Comparison of ENCODE assay signal across 16 cellular contexts in genomic region chr12:95115641-95116040, GRCh38. TPM values are rescaled to one million over a fixed set of nuclear protein-coding genes. Genes with fewer than 3 reads are reported as not detected.
DNase-seq lines count a peak whose midpoint lies in the region; ATAC-seq and TF ChIP-seq lines count a peak whose summit lies in the region.
"Had no signal": no experiment of that assay in that cellular context is flagged by ENCODE, and none has a peak within 500 bp of the region (broad histone marks: within the 10 kb centered on the region; RNA-seq: fewer than 3 reads in every experiment).

No MANE protein-coding gene starts in this region.

- WGBS in sigmoid colon, 2 donors = 78 to 81% methylated on average over 7 of the region's 7 CpGs
- WGBS in prostate gland = 51% methylated on average over 7 of the region's 7 CpGs

- CTCF ChIA-PET in WTC11 (lab: Charles Lee) = no interaction called here

- H3K9me3 Mint-ChIP-seq in WTC11 = no peaks in the 10 kb centered on the region
- H3K9me3 Mint-ChIP-seq: CD4-positive, CD25-positive, alpha-beta regulatory T cell had no signal

- H3K9ac ChIP-seq in HUES6 (ENCODE audit: low read length) = peak overlapping the region; percentile 9

- H3K36me3 ChIP-seq in HUES6 (ENCODE audit: control insufficient read depth, insufficient read depth, low read length) (peaks cover 27% of the 10 kb centered on the region), sigmoid colon (peaks cover 0 to 25% (median 8%) of the 10 kb centered on the region in 4 donors), prostate gland (no peaks in the 10 kb centered on the region)

- POLR2A ChIA-PET in WTC11 (lab: Charles Lee) = no interaction called here

- no peak overlapping the region for H3K4me3 Mint-ChIP-seq in WTC11
- H3K4me3 Mint-ChIP-seq: CD4-positive, CD25-positive, alpha-beta regulatory T cell had no signal

- DNase-seq in WTC11 (ENCODE audit: low spot score) = no peak
- peak; percentile 71 to 87 for DNase-seq in foreskin keratinocyte
- no peak for DNase-seq in sigmoid colon
- no peak for DNase-seq in prostate gland (ENCODE audit: low spot score)
- DNase-seq in GOT3 (lab: John Stamatoyannopoulos, UW) = no peak
- DNase-seq: ACHN; CD4-positive, CD25-positive, alpha-beta regulatory T cell; NCI-H1092; NCI-H1694; NCI-H345; NCI-H526 treated with DMSO at 0.1 percent for 48 hours; OCI-M1 had no signal

- TF ChIP-seq EP300 in sigmoid colon (IDR thresholded peaks at IDR 0.05) = no peak

- H3K27me3 Mint-ChIP-seq in WTC11 (ENCODE audit: low read depth) = no peaks in the 10 kb centered on the region
- H3K27me3 Mint-ChIP-seq: CD4-positive, CD25-positive, alpha-beta regulatory T cell had no signal

- peaks cover 36% of the 10 kb centered on the region for H3K4me1 Mint-ChIP-seq in WTC11

- H3K36me3 Mint-ChIP-seq in WTC11 = peaks cover 18% of the 10 kb centered on the region
- H3K36me3 Mint-ChIP-seq: CD4-positive, CD25-positive, alpha-beta regulatory T cell had no signal

- H3K27ac ChIP-seq in HUES6 (ENCODE audit: low read depth, low read length) (peak overlapping the region; percentile 16), foreskin keratinocyte (peak overlapping the region; percentile 97), sigmoid colon (peak overlapping the region in 3 of 4 donors; percentile 66 to 81 (median 71)), prostate gland (no peak overlapping the region)
- H3K27ac ChIP-seq: SK-N-MC had no signal

- H3K27me3 ChIP-seq in HUES6 (ENCODE audit: control insufficient read depth, insufficient read depth, low read length) (no peaks in the 10 kb centered on the region), foreskin keratinocyte (no peaks in the 10 kb centered on the region), sigmoid colon (no peaks in the 10 kb centered on the region), prostate gland (replicated peaks; ENCODE audit: insufficient read depth) (no peaks in the 10 kb centered on the region)

- intact Hi-C loops in sigmoid colon (cut with DNase I) (loop anchor here (5.0 kb wide), 2 partner anchors 47 to 357 kb away; partner anchors contain the start of gene METAP2), prostate gland (cut with DNase I) (loop anchor here (2.0 to 10.0 kb wide), 4 partner anchors 101 to 419 kb away; partner anchors contain the start of genes FGD6, METAP2 and VEZT)

- H3K4me3 ChIP-seq in HUES6 (ENCODE audit: low read depth, low read length) = no peak overlapping the region
- no peak overlapping the region for H3K4me3 ChIP-seq in sigmoid colon
- no peak overlapping the region for H3K4me3 ChIP-seq in prostate gland
- H3K4me3 ChIP-seq: SK-N-MC had no signal

- H3K27ac Mint-ChIP-seq in WTC11 = peak overlapping the region; percentile 29; the same call in 1 of the 2 replicates
- H3K27ac Mint-ChIP-seq: CD4-positive, CD25-positive, alpha-beta regulatory T cell had no signal

- TF ChIP-seq POLR2A in sigmoid colon (IDR thresholded peaks at IDR 0.05) = no peak
- no peak for TF ChIP-seq POLR2A in prostate gland (IDR thresholded peaks at IDR 0.05)

- H3K4me1 ChIP-seq in HUES6 (ENCODE audit: control insufficient read depth, insufficient read depth, low read length) (peaks cover 32% of the 10 kb centered on the region), foreskin keratinocyte (peaks cover 30% of the 10 kb centered on the region), sigmoid colon (peaks cover 0 to 40% (median 25%) of the 10 kb centered on the region in 4 donors), prostate gland (replicated peaks) (peaks cover 3% of the 10 kb centered on the region)

- TF ChIP-seq CTCF in WTC11 (IDR thresholded peaks at IDR 0.05) (no peak), foreskin keratinocyte (conservative IDR thresholded peaks at IDR 0.05) (no peak), sigmoid colon (IDR thresholded peaks at IDR 0.05) (no peak), prostate gland (IDR thresholded peaks at IDR 0.05) (no peak)

- no peaks in the 10 kb centered on the region for H3K9me3 ChIP-seq in HUES6 (ENCODE audit: control insufficient read depth, insufficient read depth, low read depth, low read length)
- no peaks in the 10 kb centered on the region for H3K9me3 ChIP-seq in sigmoid colon
- H3K9me3 ChIP-seq in prostate gland = no peaks in the 10 kb centered on the region

- ATAC-seq in WTC11 = no peak
- ATAC-seq in foreskin keratinocyte = peak; percentile 20
- ATAC-seq in HG02981 (IDR thresholded peaks at IDR 0.05; ENCODE audit: unreplicated experiment) = no peak
- ATAC-seq: Right ventricle myocardium inferior had no signal

TF ChIP-seq in WTC11, 78 proteins besides CTCF, POLR2A, EP300 and RAD21 (continues in another document):
- no peak for TF ChIP-seq CDX4 (CRISPR knock-in tag; IDR thresholded peaks at IDR 0.05; ENCODE audit: borderline replicate concordance)
- no peak for TF ChIP-seq PRRX2 (CRISPR knock-in tag; IDR thresholded peaks at IDR 0.05)
- TF ChIP-seq SOX15 (CRISPR knock-in tag; IDR thresholded peaks at IDR 0.05) = no peak
- no peak for TF ChIP-seq FOXP4 (CRISPR knock-in tag; IDR thresholded peaks at IDR 0.05)
- TF ChIP-seq E2F1 (CRISPR knock-in tag; IDR thresholded peaks at IDR 0.05) = no peak
- no peak for TF ChIP-seq NFATC4 (CRISPR knock-in tag; IDR thresholded peaks at IDR 0.05)
- no peak for TF ChIP-seq ZSCAN18 (CRISPR knock-in tag; IDR thresholded peaks at IDR 0.05)
- TF ChIP-seq ZMAT4 (CRISPR knock-in tag; IDR thresholded peaks at IDR 0.05) = no peak
- TF ChIP-seq TCF7 (CRISPR knock-in tag; IDR thresholded peaks at IDR 0.05; ENCODE audit: low read depth) = no peak
- TF ChIP-seq NR3C1 (CRISPR knock-in tag; conservative IDR thresholded peaks at IDR 0.05; ENCODE audit: low read depth) = no peak
- TF ChIP-seq SP1 (CRISPR knock-in tag; conservative IDR thresholded peaks at IDR 0.05) = no peak
- no peak for TF ChIP-seq GABPB1 (CRISPR knock-in tag; IDR thresholded peaks at IDR 0.05)
- TF ChIP-seq RORB (CRISPR knock-in tag; IDR thresholded peaks at IDR 0.05) = no peak
- TF ChIP-seq GRHL2 (CRISPR knock-in tag; IDR thresholded peaks at IDR 0.05; ENCODE audit: insufficient replicate concordance, severe bottlenecking) = no peak
- TF ChIP-seq MXD4 (CRISPR knock-in tag; IDR thresholded peaks at IDR 0.05; ENCODE audit: borderline replicate concordance) = no peak
- TF ChIP-seq ESRRA (CRISPR knock-in tag; IDR thresholded peaks at IDR 0.05; ENCODE audit: borderline replicate concordance) = no peak

RNA-seq across cellular contexts. Expression of gene NR2C1, which starts 42.2 kb away (rescaled TPM):
- total RNA-seq in WTC11 (2021) (45.4 to 53.0 TPM (median 51.1 TPM) in 3 replicates), foreskin keratinocyte (24.3 and 26.7 TPM in 2 replicates), sigmoid colon (10 to 100 TPM; 28.8 to 78.1 (median 52.2) TPM), prostate gland (10 to 100 TPM; 18.7 to 54.0 TPM)
- polyA plus RNA-seq in foreskin keratinocyte (17.9 and 19.3 TPM in 2 replicates), sigmoid colon (10 to 100 TPM in 1 of 3 donors, 1 to 10 TPM in 2; 7.8 to 12.2 (median 8.3) TPM)

Comparison
In these comparisons a context has a peak if more than half of its experiments do, and no peak if none do; other contexts are left out.
1. H3K27ac ChIP-seq: peak in HUES6 (single experiment), foreskin keratinocyte (single experiment) and sigmoid colon (3 of 4); none in prostate gland (0 of 2).
2. DNase-seq: peak in foreskin keratinocyte (2 of 2); none in WTC11 (single experiment), sigmoid colon (single experiment), prostate gland (single experiment) and GOT3 (single experiment).